ENCODE assay signal across 8 cellular contexts in the genomic region with DNA sequence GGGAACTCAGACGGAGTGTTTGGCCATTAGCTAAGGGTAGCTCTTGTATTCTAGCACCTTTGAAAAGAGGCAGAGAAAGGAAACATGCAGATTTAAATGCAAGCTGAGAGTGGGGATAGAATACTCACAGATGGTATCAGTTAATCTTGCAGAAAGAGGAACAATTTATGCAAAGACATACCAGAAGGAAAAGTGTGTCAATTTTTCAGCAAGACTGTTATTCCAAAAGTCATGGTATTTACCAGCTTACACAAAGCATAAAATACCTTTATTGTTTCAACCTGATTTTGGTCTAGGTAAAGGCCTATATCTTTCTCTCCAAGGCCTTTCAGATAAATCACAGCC. TPM values are rescaled to one million over a fixed set of nuclear protein-coding genes. Genes with fewer than 3 reads are reported as not detected.
DNase-seq lines count a peak whose midpoint lies in the region; ATAC-seq and TF ChIP-seq lines count a peak whose summit lies in the region.

No MANE protein-coding gene starts in this region.

- TF ChIP-seq POLR2A in body of pancreas (IDR thresholded peaks at IDR 0.05): no peak

- H3K27ac ChIP-seq in right atrium auricular region (peak overlapping the region; percentile 86 to 93), body of pancreas (peak overlapping the region in 3 of 4 donors; percentile 67 to 79 (median 71)), mucosa of rectum (ENCODE audit: low read depth in 2 of 2, low read length in 2 of 2) (no peak overlapping the region)

- 0% methylated on average over 1 of the region's 1 CpG for WGBS in body of pancreas, 2 donors

- ATAC-seq in body of pancreas: no peak

- intact Hi-C loops in cardiac septum (cut with DNase I) (no loop called here), body of pancreas (cut with DNase I) (no loop called here)

- peak overlapping the region; percentile 70 to 73 for H3K4me3 ChIP-seq in right atrium auricular region
- peak overlapping the region in 1 of 2 donors; percentile 31 for H3K4me3 ChIP-seq in body of pancreas
- H3K4me3 ChIP-seq in mucosa of rectum (ENCODE audit: low read length in 2 of 2): peak overlapping the region; percentile 80 to 82

- H3K4me1 ChIP-seq in right atrium auricular region (peaks cover 0 to 25% of the 10 kb centered on the region in 2 donors), body of pancreas (no peaks in the 10 kb centered on the region), mucosa of rectum (ENCODE audit: control insufficient read depth in 2 of 2, insufficient read depth in 2 of 2, low read length in 2 of 2) (peaks cover 0 to 5% of the 10 kb centered on the region in 2 donors)

- DNase-seq in right atrium auricular region (ENCODE audit: low spot score) (no peak), cardiac septum (ENCODE audit: low spot score) (no peak), body of pancreas (no peak), amniotic stem cell (lab: John Stamatoyannopoulos, UW) (no peak), cortex of kidney (lab: John Stamatoyannopoulos, UW) (no peak), NCI-H1417 treated with DMSO at 0.1 percent for 48 hours (lab: John Stamatoyannopoulos, UW) (no peak)
- DNase-seq in stimulated activated CD4-positive, alpha-beta T cell treated with anti-CD3 and anti-CD28 coated beads, Interleukin-15, amount 100 ng/mL, for 24 hours: no peak

- no peaks in the 10 kb centered on the region for H3K9me3 ChIP-seq in right atrium auricular region
- no peaks in the 10 kb centered on the region for H3K9me3 ChIP-seq in body of pancreas
- H3K9me3 ChIP-seq in mucosa of rectum (ENCODE audit: control insufficient read depth in 2 of 2, low read length in 2 of 2): no peaks in the 10 kb centered on the region

- TF ChIP-seq CTCF in right atrium auricular region (IDR thresholded peaks at IDR 0.05) (no peak), body of pancreas (IDR thresholded peaks at IDR 0.05) (no peak)

- H3K36me3 ChIP-seq in right atrium auricular region: no peaks in the 10 kb centered on the region
- H3K36me3 ChIP-seq in body of pancreas (replicated peaks in 1 of 2; ENCODE audit: insufficient read depth in 1 of 2, low read depth in 2 of 2): no peaks in the 10 kb centered on the region
- no peaks in the 10 kb centered on the region for H3K36me3 ChIP-seq in mucosa of rectum (ENCODE audit: control insufficient read depth in 2 of 2, insufficient read depth in 2 of 2, low read length in 2 of 2)

- H3K27me3 ChIP-seq in right atrium auricular region (no peaks in the 10 kb centered on the region), body of pancreas (no peaks in the 10 kb centered on the region), mucosa of rectum (ENCODE audit: control insufficient read depth in 2 of 2, insufficient read depth in 2 of 2, low read length in 2 of 2) (no peaks in the 10 kb centered on the region)

- H3K9ac ChIP-seq in mucosa of rectum (ENCODE audit: low read depth in 1 of 2, low read length in 2 of 2): peak overlapping the region in 1 of 2 donors; percentile 36

RNA-seq across cellular contexts. Expression of a gene that starts 0.3 kb away (rescaled TPM):
- total RNA-seq in right atrium auricular region (10 to 100 TPM; 12.6 to 13.5 TPM), cardiac septum (12.0 TPM), body of pancreas (under 1 TPM; 0.33 to 0.78 TPM)

Comparison
In these comparisons a context has a peak if more than half of its experiments do, and no peak if none do; other contexts are left out.
1. H3K27ac ChIP-seq: peak in right atrium auricular region (2 of 2) and body of pancreas (3 of 4); none in mucosa of rectum (0 of 2).